17 cellular contexts compared by ENCODE assay signal in the genomic region with DNA sequence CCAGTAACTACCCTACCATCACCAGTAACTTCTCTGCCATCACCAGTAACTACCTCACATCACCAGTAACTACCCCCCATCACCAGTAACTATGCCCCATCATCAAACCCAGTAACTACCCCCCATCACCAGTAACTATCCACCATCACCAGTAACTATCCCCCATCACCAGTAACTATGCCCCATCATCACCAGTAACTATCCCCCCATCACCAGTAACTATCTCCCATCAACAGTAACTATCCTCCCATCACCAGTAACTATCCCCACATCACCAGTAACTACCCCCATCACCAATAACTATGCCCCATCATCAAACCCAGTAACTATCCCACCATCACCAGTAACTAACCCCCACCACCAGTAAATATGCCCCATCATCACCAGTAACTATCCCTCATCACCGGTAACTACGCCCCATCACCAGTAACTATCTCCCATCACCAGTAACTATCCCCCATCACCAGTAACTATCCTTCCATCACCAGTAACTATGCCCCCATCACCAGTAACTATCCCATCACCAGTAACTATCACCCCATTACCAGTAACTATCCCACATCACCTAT. TPM values are rescaled to one million over a fixed set of nuclear protein-coding genes. Genes with fewer than 3 reads are reported as not detected.
A peak's percentile ranks its signal among the peaks of the same experiment; 100 is the strongest.
DNase-seq lines count a peak whose midpoint lies in the region; ATAC-seq and TF ChIP-seq lines count a peak whose summit lies in the region.
"Had no signal": no experiment of that assay in that cellular context is flagged by ENCODE, and none has a peak within 500 bp of the region (broad histone marks: within the 10 kb centered on the region; RNA-seq: fewer than 3 reads in every experiment).

No MANE protein-coding gene starts in this region.

- no peak overlapping the region for H3K27ac Mint-ChIP-seq in activated CD8-positive, alpha-beta memory T cell treated with anti-CD3 and anti-CD28 coated beads, Interleukin-2, amount 10 ng/mL, durations not matched to agents 7 days and 5 days
- H3K27ac Mint-ChIP-seq in dendritic cell treated with granulocyte-macrophage colony-stimulating factor and Interleukin-4, amounts not matched to agents 40 ng/mL and 50 ng/mL, for 4 days = peak overlapping the region; percentile 5
- no peak overlapping the region for H3K27ac Mint-ChIP-seq in osteocyte (ENCODE audit: unreplicated experiment)
- H3K27ac Mint-ChIP-seq: activated naive CD8-positive, alpha-beta T cell treated with anti-CD3 and anti-CD28 coated beads, Interleukin-2, amount 10 ng/mL, durations not matched to agents 7 days and 5 days; nephron progenitor cell had no signal

- CTCF ChIA-PET in activated CD8-positive, alpha-beta memory T cell treated with anti-CD3 and anti-CD28 coated beads, Interleukin-2, amount 10 ng/mL, durations not matched to agents 7 days and 5 days (lab: Charles Lee) = no interaction called here

- ATAC-seq in activated CD8-positive, alpha-beta memory T cell treated with anti-CD3 and anti-CD28 coated beads, Interleukin-2, amount 10 ng/mL, durations not matched to agents 7 days and 5 days = no peak
- ATAC-seq in RWPE2 (ENCODE audit: low read depth) (no peak), GM18505 (IDR thresholded peaks at IDR 0.05; ENCODE audit: unreplicated experiment) (no peak)
- ATAC-seq: Panc1; stimulated activated naive CD8-positive, alpha-beta T cell treated with anti-CD3 and anti-CD28 coated beads, Interleukin-15, Interleukin-2, amounts not matched to agents 100 U/mL and 50 U/mL, for 24 hours had no signal

- H3K4me3 ChIP-seq in RWPE2 (ENCODE audit: severe bottlenecking) (no peak overlapping the region), testis (no peak overlapping the region)

- H3K27me3 ChIP-seq in RWPE2 (ENCODE audit: insufficient read depth, poor library complexity, severe bottlenecking) (no peaks in the 10 kb centered on the region), testis (no peaks in the 10 kb centered on the region)

- H3K4me1 ChIP-seq in RWPE2 (ENCODE audit: insufficient read depth, poor library complexity, severe bottlenecking) (no peaks in the 10 kb centered on the region), testis (peaks cover 16% of the 10 kb centered on the region)

- H3K27ac ChIP-seq in RWPE2 (ENCODE audit: poor library complexity, severe bottlenecking) = no peak overlapping the region
- H3K27ac ChIP-seq in testis = no peak overlapping the region

- WGBS in testis, 2 donors = 94 to 98% methylated on average over 2 of the region's 2 CpGs

- peak; percentile 23 for DNase-seq in activated CD8-positive, alpha-beta memory T cell treated with anti-CD3 and anti-CD28 coated beads, Interleukin-2, amount 10 ng/mL, durations not matched to agents 7 days and 5 days
- DNase-seq in activated CD8-positive, alpha-beta memory T cell treated with anti-CD3 and anti-CD28 coated beads, Interleukin-2, amount 50 U/mL, for 4 hours = no peak
- DNase-seq in RWPE2 (ENCODE audit: low spot score) (peak; percentile 4), osteocyte (ENCODE audit: extremely low spot score, unreplicated experiment) (peak; percentile 38), hepatic stellate cell (ENCODE audit: low spot score) (no peak), testis (no peak)
- DNase-seq: 8988T, DMS79 treated with DMSO at 0.1 percent for 48 hours, NCI-H1417 treated with DMSO at 0.1 percent for 48 hours, NCI-H2171 treated with DMSO at 0.1 percent for 48 hours, nephron progenitor cell, trophoblast cell had no signal

- H3K4me3 Mint-ChIP-seq in activated CD8-positive, alpha-beta memory T cell treated with anti-CD3 and anti-CD28 coated beads, Interleukin-2, amount 10 ng/mL, durations not matched to agents 7 days and 5 days = no peak overlapping the region
- no peak overlapping the region for H3K4me3 Mint-ChIP-seq in dendritic cell treated with granulocyte-macrophage colony-stimulating factor and Interleukin-4, amounts not matched to agents 40 ng/mL and 50 ng/mL, for 4 days
- H3K4me3 Mint-ChIP-seq in osteocyte (ENCODE audit: unreplicated experiment) = no peak overlapping the region
- H3K4me3 Mint-ChIP-seq: activated naive CD8-positive, alpha-beta T cell treated with anti-CD3 and anti-CD28 coated beads, Interleukin-2, amount 10 ng/mL, durations not matched to agents 7 days and 5 days; nephron progenitor cell had no signal

- H3K9me3 ChIP-seq in RWPE2 (ENCODE audit: severe bottlenecking) (no peaks in the 10 kb centered on the region), testis (no peaks in the 10 kb centered on the region)

- H3K27me3 Mint-ChIP-seq in activated CD8-positive, alpha-beta memory T cell treated with anti-CD3 and anti-CD28 coated beads, Interleukin-2, amount 10 ng/mL, durations not matched to agents 7 days and 5 days = no peaks in the 10 kb centered on the region
- no peaks in the 10 kb centered on the region for H3K27me3 Mint-ChIP-seq in dendritic cell treated with granulocyte-macrophage colony-stimulating factor and Interleukin-4, amounts not matched to agents 40 ng/mL and 50 ng/mL, for 4 days
- peaks cover under 1% of the 10 kb centered on the region for H3K27me3 Mint-ChIP-seq in osteocyte (ENCODE audit: unreplicated experiment)
- H3K27me3 Mint-ChIP-seq: activated naive CD8-positive, alpha-beta T cell treated with anti-CD3 and anti-CD28 coated beads, Interleukin-2, amount 10 ng/mL, durations not matched to agents 7 days and 5 days had no signal

- TF ChIP-seq CTCF in RWPE2 (IDR thresholded peaks at IDR 0.05; ENCODE audit: poor library complexity, severe bottlenecking) (no peak), osteocyte (IDR thresholded peaks at IDR 0.05) (no peak), testis (IDR thresholded peaks at IDR 0.05) (no peak)

- TF ChIP-seq POLR2A in testis (IDR thresholded peaks at IDR 0.05) (no peak), GM18505 (IDR thresholded peaks at IDR 0.05; ENCODE audit: borderline replicate concordance, extremely low read depth, insufficient read depth, insufficient read length) (no peak)

- peaks cover 49% of the 10 kb centered on the region for H3K36me3 Mint-ChIP-seq in activated CD8-positive, alpha-beta memory T cell treated with anti-CD3 and anti-CD28 coated beads, Interleukin-2, amount 10 ng/mL, durations not matched to agents 7 days and 5 days
- H3K36me3 Mint-ChIP-seq in dendritic cell treated with granulocyte-macrophage colony-stimulating factor and Interleukin-4, amounts not matched to agents 40 ng/mL and 50 ng/mL, for 4 days (ENCODE audit: low read depth) = peaks cover 58% of the 10 kb centered on the region
- H3K36me3 Mint-ChIP-seq in osteocyte (ENCODE audit: unreplicated experiment) = peaks cover 18% of the 10 kb centered on the region

- intact Hi-C loops in dendritic cell treated with granulocyte-macrophage colony-stimulating factor and Interleukin-4, amounts not matched to agents 40 ng/mL and 50 ng/mL, for 4 days (cut with micrococcal nuclease) = loop anchor here (5.0 kb wide), 1 partner anchor 213 kb away; no protein-coding TSS in a partner anchor
- intact Hi-C loops in testis (cut with DNase I; ENCODE audit: low total_unique reads) = loop anchor here (10.0 kb wide), 2 partner anchors 55 to 145 kb away; partner anchors contain the start of genes AKAP17A and SLC25A6

- H3K9me3 Mint-ChIP-seq in activated CD8-positive, alpha-beta memory T cell treated with anti-CD3 and anti-CD28 coated beads, Interleukin-2, amount 10 ng/mL, durations not matched to agents 7 days and 5 days (ENCODE audit: low read depth) = peaks cover 25% of the 10 kb centered on the region
- H3K9me3 Mint-ChIP-seq in dendritic cell treated with granulocyte-macrophage colony-stimulating factor and Interleukin-4, amounts not matched to agents 40 ng/mL and 50 ng/mL, for 4 days = peaks cover 32% of the 10 kb centered on the region
- H3K9me3 Mint-ChIP-seq in osteocyte (ENCODE audit: unreplicated experiment) = peaks cover 10% of the 10 kb centered on the region

- peaks cover 33% of the 10 kb centered on the region for H3K4me1 Mint-ChIP-seq in activated CD8-positive, alpha-beta memory T cell treated with anti-CD3 and anti-CD28 coated beads, Interleukin-2, amount 10 ng/mL, durations not matched to agents 7 days and 5 days
- peaks cover 39% of the 10 kb centered on the region for H3K4me1 Mint-ChIP-seq in dendritic cell treated with granulocyte-macrophage colony-stimulating factor and Interleukin-4, amounts not matched to agents 40 ng/mL and 50 ng/mL, for 4 days (ENCODE audit: low read depth)
- H3K4me1 Mint-ChIP-seq in osteocyte (ENCODE audit: unreplicated experiment) = peaks cover 5% of the 10 kb centered on the region
- H3K4me1 Mint-ChIP-seq: nephron progenitor cell had no signal

- H3K36me3 ChIP-seq in RWPE2 (ENCODE audit: low read depth) (peaks cover 6% of the 10 kb centered on the region), testis (ENCODE audit: low read depth, missing control alignments) (no peaks in the 10 kb centered on the region)

RNA-seq across cellular contexts. Expression of gene ASMTL, which starts 3.0 kb away (rescaled TPM):
- total RNA-seq in activated CD8-positive, alpha-beta memory T cell treated with anti-CD3 and anti-CD28 coated beads, Interleukin-2, amount 10 ng/mL, durations not matched to agents 7 days and 5 days = 10 to 100 TPM; 39.9 to 44.7 TPM
- total RNA-seq in osteocyte (33.3 and 35.9 TPM in 2 replicates), testis (10 to 100 TPM; 31.0 to 41.2 TPM)
- polyA plus RNA-seq in testis (ENCODE audit: insufficient read depth, low read depth, low replicate concordance) = 27.0 TPM

RNA-seq across cellular contexts. Expression of gene SLC25A6, which starts 57.8 kb away (rescaled TPM):
- total RNA-seq in activated CD8-positive, alpha-beta memory T cell treated with anti-CD3 and anti-CD28 coated beads, Interleukin-2, amount 10 ng/mL, durations not matched to agents 7 days and 5 days = 100 to 1,000 TPM; 204 to 235 TPM
- total RNA-seq in osteocyte = 394 and 402 TPM in 2 replicates
- total RNA-seq in testis = 100 to 1,000 TPM; 171 to 293 TPM
- polyA plus RNA-seq in testis (ENCODE audit: insufficient read depth, low read depth, low replicate concordance) = 157 TPM

Comparison
In these comparisons a context has a peak if more than half of its experiments do, and no peak if none do; other contexts are left out.
1. DNase-seq: peak in activated CD8-positive, alpha-beta memory T cell treated with anti-CD3 and anti-CD28 coated beads, Interleukin-2, amount 10 ng/mL, durations not matched to agents 7 days and 5 days (single experiment), RWPE2 (single experiment) and osteocyte (single experiment); none in activated CD8-positive, alpha-beta memory T cell treated with anti-CD3 and anti-CD28 coated beads, Interleukin-2, amount 50 U/mL, for 4 hours (single experiment), hepatic stellate cell (single experiment) and testis (single experiment).